ENCODE assay signal across 24 cellular contexts in genomic region chr5:67161767-67162166, GRCh38. TPM values are rescaled to one million over a fixed set of nuclear protein-coding genes. Genes with fewer than 3 reads are reported as not detected.
DNase-seq lines count a peak whose midpoint lies in the region; ATAC-seq and TF ChIP-seq lines count a peak whose summit lies in the region.
"Had no signal": no experiment of that assay in that cellular context is flagged by ENCODE, and none has a peak within 500 bp of the region (broad histone marks: within the 10 kb centered on the region; RNA-seq: fewer than 3 reads in every experiment).

No MANE protein-coding gene starts in this region.

- no peaks in the 10 kb centered on the region for H3K9me3 Mint-ChIP-seq in activated CD8-positive, alpha-beta memory T cell treated with anti-CD3 and anti-CD28 coated beads, Interleukin-2, amount 10 ng/mL, durations not matched to agents 7 days and 5 days (ENCODE audit: low read depth)
- no peaks in the 10 kb centered on the region for H3K9me3 Mint-ChIP-seq in activated naive CD8-positive, alpha-beta T cell treated with anti-CD3 and anti-CD28 coated beads, Interleukin-2, amount 10 ng/mL, durations not matched to agents 7 days and 5 days
- no peaks in the 10 kb centered on the region for H3K9me3 Mint-ChIP-seq in nephron
- H3K9me3 Mint-ChIP-seq: activated naive CD4-positive, alpha-beta T cell treated with anti-CD3 and anti-CD28 coated beads, Interleukin-2, amount 50 U/mL, for 72 hours; endodermal cell; naive B cell; type B pancreatic cell had no signal

- BruUV-seq in PC-9 (replicated peaks; lab: Mats Ljungman, UMichigan) = no TSS peak

- H3K36me3 ChIP-seq in PC-9 (ENCODE audit: low read depth) = peaks cover 27% of the 10 kb centered on the region

- H3K27me3 Mint-ChIP-seq in activated CD8-positive, alpha-beta memory T cell treated with anti-CD3 and anti-CD28 coated beads, Interleukin-2, amount 10 ng/mL, durations not matched to agents 7 days and 5 days = no peaks in the 10 kb centered on the region
- no peaks in the 10 kb centered on the region for H3K27me3 Mint-ChIP-seq in activated naive CD8-positive, alpha-beta T cell treated with anti-CD3 and anti-CD28 coated beads, Interleukin-2, amount 10 ng/mL, durations not matched to agents 7 days and 5 days
- H3K27me3 Mint-ChIP-seq in nephron (ENCODE audit: low read depth) = no peaks in the 10 kb centered on the region
- H3K27me3 Mint-ChIP-seq: B cell, naive B cell, type B pancreatic cell had no signal

- H3K27ac Mint-ChIP-seq in activated CD8-positive, alpha-beta memory T cell treated with anti-CD3 and anti-CD28 coated beads, Interleukin-2, amount 10 ng/mL, durations not matched to agents 7 days and 5 days = peak overlapping the region; percentile 100
- peak overlapping the region; percentile 56 for H3K27ac Mint-ChIP-seq in activated naive CD8-positive, alpha-beta T cell treated with anti-CD3 and anti-CD28 coated beads, Interleukin-2, amount 10 ng/mL, durations not matched to agents 7 days and 5 days
- peak overlapping the region in 2 of 3 experiments; percentile 24 to 55 for H3K27ac Mint-ChIP-seq in nephron
- H3K27ac Mint-ChIP-seq: endodermal cell had no signal

- no peaks in the 10 kb centered on the region for H3K9me3 ChIP-seq in PC-9 (ENCODE audit: insufficient read depth, low read depth)

- H4K20me1 ChIP-seq in PC-9 (ENCODE audit: insufficient read depth) = no peaks in the 10 kb centered on the region

- no peak for ATAC-seq in activated CD8-positive, alpha-beta memory T cell treated with anti-CD3 and anti-CD28 coated beads, Interleukin-2, amount 10 ng/mL, durations not matched to agents 7 days and 5 days
- ATAC-seq in activated naive CD8-positive, alpha-beta T cell treated with anti-CD3 and anti-CD28 coated beads, Interleukin-2, amount 10 ng/mL, durations not matched to agents 7 days and 5 days (ENCODE audit: low read depth) = no peak
- no peak for ATAC-seq in GM19395 (IDR thresholded peaks at IDR 0.05; ENCODE audit: unreplicated experiment)
- ATAC-seq: right cardiac atrium had no signal

- H3K4me3 ChIP-seq in PC-9 = no peak overlapping the region

- no peaks in the 10 kb centered on the region for H3K79me2 ChIP-seq in PC-9 (ENCODE audit: low read depth)

- CTCF ChIA-PET in activated CD8-positive, alpha-beta memory T cell treated with anti-CD3 and anti-CD28 coated beads, Interleukin-2, amount 10 ng/mL, durations not matched to agents 7 days and 5 days (lab: Charles Lee) = interaction anchor here (0.7 to 18.1 kb wide), 5 partner anchors 11 to 333 kb away, joined by 3 to 521 read pairs (median 3); partner anchors contain the start of gene CD180
- CTCF ChIA-PET in PC-9 (lab: Charles Lee) = interaction anchor here (0.7 kb wide), 1 partner anchor 1091 kb away, joined by 4 read pairs; no protein-coding TSS in a partner anchor

- no peak overlapping the region for H2AFZ ChIP-seq in PC-9
- H2AFZ ChIP-seq: parathyroid adenoma had no signal

- no peaks in the 10 kb centered on the region for H3K27me3 ChIP-seq in PC-9 (ENCODE audit: insufficient read depth, low read depth)

- no peak for TF ChIP-seq CTCF in PC-9 (conservative IDR thresholded peaks at IDR 0.05)
- no peak for TF ChIP-seq CTCF in nephron (IDR thresholded peaks at IDR 0.05; ENCODE audit: unreplicated experiment in 3 of 3)

- H3K4me1 ChIP-seq in PC-9 (replicated peaks; ENCODE audit: insufficient read depth) = peaks cover 29% of the 10 kb centered on the region

- peaks cover 71% of the 10 kb centered on the region for H3K4me1 Mint-ChIP-seq in activated CD8-positive, alpha-beta memory T cell treated with anti-CD3 and anti-CD28 coated beads, Interleukin-2, amount 10 ng/mL, durations not matched to agents 7 days and 5 days
- peaks cover 50% of the 10 kb centered on the region for H3K4me1 Mint-ChIP-seq in activated naive CD8-positive, alpha-beta T cell treated with anti-CD3 and anti-CD28 coated beads, Interleukin-2, amount 10 ng/mL, durations not matched to agents 7 days and 5 days
- H3K4me1 Mint-ChIP-seq in nephron = peaks cover 12% of the 10 kb centered on the region

- peaks cover 11% of the 10 kb centered on the region for H3F3A ChIP-seq in PC-9 (ENCODE audit: insufficient read depth, low read depth)

- H3K27ac ChIP-seq in PC-9 = peak overlapping the region; percentile 92
- H3K27ac ChIP-seq: parathyroid adenoma had no signal

- H3K36me3 Mint-ChIP-seq in activated CD8-positive, alpha-beta memory T cell treated with anti-CD3 and anti-CD28 coated beads, Interleukin-2, amount 10 ng/mL, durations not matched to agents 7 days and 5 days = peaks cover 50% of the 10 kb centered on the region
- H3K36me3 Mint-ChIP-seq in activated naive CD8-positive, alpha-beta T cell treated with anti-CD3 and anti-CD28 coated beads, Interleukin-2, amount 10 ng/mL, durations not matched to agents 7 days and 5 days = peaks cover 39% of the 10 kb centered on the region
- peaks cover 30% of the 10 kb centered on the region for H3K36me3 Mint-ChIP-seq in nephron (ENCODE audit: low read depth)
- H3K36me3 Mint-ChIP-seq: naive B cell had no signal

- no peak for DNase-seq in activated CD8-positive, alpha-beta memory T cell treated with anti-CD3 and anti-CD28 coated beads, Interleukin-2, amount 10 ng/mL, durations not matched to agents 7 days and 5 days
- DNase-seq in activated CD8-positive, alpha-beta memory T cell treated with anti-CD3 and anti-CD28 coated beads for 24 hours = no peak
- no peak for DNase-seq in PC-9
- no peak for DNase-seq in activated naive CD8-positive, alpha-beta T cell treated with anti-CD3 and anti-CD28 coated beads, Interleukin-2, amount 10 ng/mL, durations not matched to agents 7 days and 5 days
- no peak for DNase-seq in kidney glomerular epithelial cell (lab: John Stamatoyannopoulos, UW)
- no peak for DNase-seq in stimulated activated CD4-positive, alpha-beta T cell treated with anti-CD3 and anti-CD28 coated beads, Interleukin-4, amount 100 ng/mL, for 1 hour
- DNase-seq: activated CD8-positive, alpha-beta memory T cell treated with anti-CD3 and anti-CD28 coated beads, Interleukin-2, amount 50 U/mL, for 4 hours; endodermal cell; Karpas-422; left cardiac atrium; mesenchymal stem cell; naive B cell; NCI-H1694 treated with DMSO at 0.1 percent for 48 hours; NCI-H526 treated with DMSO at 0.1 percent for 48 hours; right cardiac atrium; RPMI8226; stimulated activated CD4-positive, alpha-beta T cell treated with anti-CD3 and anti-CD28 coated beads, Interleukin-12 subunit alpha, Interleukin-12 subunit beta, amount 100 ng/mL, for 4 hours had no signal

- H3K4me3 Mint-ChIP-seq in activated CD8-positive, alpha-beta memory T cell treated with anti-CD3 and anti-CD28 coated beads, Interleukin-2, amount 10 ng/mL, durations not matched to agents 7 days and 5 days = peak overlapping the region; percentile 87
- H3K4me3 Mint-ChIP-seq in activated naive CD8-positive, alpha-beta T cell treated with anti-CD3 and anti-CD28 coated beads, Interleukin-2, amount 10 ng/mL, durations not matched to agents 7 days and 5 days = peak overlapping the region; percentile 87
- H3K4me3 Mint-ChIP-seq in nephron = no peak overlapping the region
- H3K4me3 Mint-ChIP-seq: B cell, endodermal cell, type B pancreatic cell had no signal

- intact Hi-C loops in PC-9 (cut with micrococcal nuclease; ENCODE audit: unreplicated experiment) = loop anchor here (1.0 kb wide), 1 partner anchor 46 kb away; no protein-coding TSS in a partner anchor

- H3K4me2 ChIP-seq in PC-9 = 0 out of 2 replicates have a peak overlapping the region, but pooled peaks have one; percentile 53

- H3K9me2 ChIP-seq in PC-9 (ENCODE audit: insufficient read depth) = no peaks in the 10 kb centered on the region

- POLR2A ChIA-PET in PC-9 (lab: Charles Lee; ENCODE audit: unreplicated experiment) = no interaction called here
- POLR2A ChIA-PET in activated naive CD8-positive, alpha-beta T cell treated with anti-CD3 and anti-CD28 coated beads, Interleukin-2, amount 10 ng/mL, durations not matched to agents 7 days and 5 days (lab: Charles Lee) = interaction anchor here (0.8 to 11.1 kb wide), 3 partner anchors 43 to 1236 kb away, joined by 3 to 341 read pairs (median 4); partner anchors contain the start of gene ERBIN

RNA-seq across cellular contexts. Expression of gene CD180, which starts 34.8 kb away (rescaled TPM):
- total RNA-seq in activated CD8-positive, alpha-beta memory T cell treated with anti-CD3 and anti-CD28 coated beads, Interleukin-2, amount 10 ng/mL, durations not matched to agents 7 days and 5 days = under 1 TPM in 1 of 2 experiments, not detected in 1; 0.07 TPM
- total RNA-seq in PC-9 (2021) = not detected in 2 replicates
- total RNA-seq in activated naive CD8-positive, alpha-beta T cell treated with anti-CD3 and anti-CD28 coated beads, Interleukin-2, amount 10 ng/mL, durations not matched to agents 7 days and 5 days = under 1 TPM; 0.57 to 0.69 TPM
- total RNA-seq: activated naive CD4-positive, alpha-beta T cell treated with anti-CD3 and anti-CD28 coated beads, Interleukin-2, amount 50 U/mL, for 72 hours; endodermal cell; H4 had no signal

Comparison
In these comparisons a context has a peak if more than half of its experiments do, and no peak if none do; other contexts are left out.
1. H3K27ac Mint-ChIP-seq: peak in every context shown above with its lines; median percentile 100 in activated CD8-positive, alpha-beta memory T cell treated with anti-CD3 and anti-CD28 coated beads, Interleukin-2, amount 10 ng/mL, durations not matched to agents 7 days and 5 days; 56 in activated naive CD8-positive, alpha-beta T cell treated with anti-CD3 and anti-CD28 coated beads, Interleukin-2, amount 10 ng/mL, durations not matched to agents 7 days and 5 days; 40 in nephron.
2. H3K4me3 Mint-ChIP-seq: peak in activated CD8-positive, alpha-beta memory T cell treated with anti-CD3 and anti-CD28 coated beads, Interleukin-2, amount 10 ng/mL, durations not matched to agents 7 days and 5 days (single experiment) and activated naive CD8-positive, alpha-beta T cell treated with anti-CD3 and anti-CD28 coated beads, Interleukin-2, amount 10 ng/mL, durations not matched to agents 7 days and 5 days (single experiment); none in nephron (0 of 3).